ENCODE assay signal across 1 cellular context in genomic region chr11:4607782-4608666, GRCh38.
TF ChIP-seq lines count a peak whose summit lies in the region.

Gene TRIM68 (minus strand): TSS chr11:4608231. CDS start chr11:4605504, 2,727 bp downstream.

TF ChIP-seq in K562, 482 proteins besides CTCF, POLR2A, EP300 and RAD21 (continued from another document and continues in another):
- TF ChIP-seq E2F6 (IDR thresholded peaks at IDR 0.05; ENCODE audit: borderline replicate concordance in 1 of 2, extremely low read depth in 1 of 2, insufficient read depth in 1 of 2, insufficient read length in 1 of 2, low read depth in 1 of 2, low read length in 1 of 2, poor library complexity in 1 of 2, severe bottlenecking in 1 of 2) (peak; percentile 25 to 38), FOXM1 (IDR thresholded peaks at IDR 0.05; ENCODE audit: low read depth) (peak; percentile 47; the same call in 1 of the 2 replicates), FOXM1 (CRISPR knock-in tag; IDR thresholded peaks at IDR 0.05; ENCODE audit: low read depth) (no peak), ZNF41 (CRISPR knock-in tag; conservative IDR thresholded peaks at IDR 0.05) (0 out of 2 replicates have a peak, but pooled peaks have one; percentile 39), ZNF175 (CRISPR knock-in tag; IDR thresholded peaks at IDR 0.05; ENCODE audit: low read depth) (0 out of 2 replicates have a peak, but pooled peaks have one; percentile 23), ZNF398 (CRISPR knock-in tag; IDR thresholded peaks at IDR 0.05) (no peak), ASH1L (IDR thresholded peaks at IDR 0.05; ENCODE audit: borderline replicate concordance, low read depth, partially characterized antibody) (peak; percentile 93), ZNF263 (CRISPR knock-in tag; IDR thresholded peaks at IDR 0.05; ENCODE audit: borderline replicate concordance) (0 out of 2 replicates have a peak, but pooled peaks have one; percentile 18), ZZZ3 (IDR thresholded peaks at IDR 0.05) (no peak), ZNF232 (CRISPR knock-in tag; IDR thresholded peaks at IDR 0.05) (0 out of 2 replicates have a peak, but pooled peaks have one; percentile 76), CBX3 (IDR thresholded peaks at IDR 0.05; ENCODE audit: borderline replicate concordance in 1 of 2, low read length in 2 of 2) (peak in 1 of 2 experiments; percentile 59; a peak in 1 of 3 replicates), ZNF165 (CRISPR knock-in tag; IDR thresholded peaks at IDR 0.05; ENCODE audit: borderline replicate concordance) (no peak), CHD4 (IDR thresholded peaks at IDR 0.05; ENCODE audit: insufficient read depth, insufficient replicate concordance, low read depth, low read length, poor library complexity, severe bottlenecking) (no peak), KAT7 (CRISPR knock-in tag; IDR thresholded peaks at IDR 0.05; ENCODE audit: borderline replicate concordance) (0 out of 2 replicates have a peak, but pooled peaks have one; percentile 44), RBM25 (IDR thresholded peaks at IDR 0.05; ENCODE audit: low read depth, low read length, severe bottlenecking) (peak; percentile 96), FOS (IDR thresholded peaks at IDR 0.05; ENCODE audit: extremely low read depth, insufficient read length) (peak; percentile 93), TCF7L2 (IDR thresholded peaks at IDR 0.05; ENCODE audit: low read depth, low read length) (no peak), MTA3 (IDR thresholded peaks at IDR 0.05; ENCODE audit: borderline replicate concordance) (0 out of 2 replicates have a peak, but pooled peaks have one; percentile 68), NFIC (IDR thresholded peaks at IDR 0.05) (peak; percentile 78), FOXK2 (conservative IDR thresholded peaks at IDR 0.05 in 1 of 2, IDR thresholded peaks at IDR 0.05 in 1 of 2; ENCODE audit: low read depth in 2 of 2) (peak; percentile 37 to 40; a peak in 1 of 4 replicates), ZNF75A (CRISPR knock-in tag; IDR thresholded peaks at IDR 0.05) (no peak), TFAP4 (CRISPR knock-in tag; IDR thresholded peaks at IDR 0.05; ENCODE audit: borderline replicate concordance) (peak; percentile 59), NR2C2 (CRISPR knock-in tag; IDR thresholded peaks at IDR 0.05) (no peak), NR2C2 (tag; IDR thresholded peaks at IDR 0.05) (peak; percentile 36; the same call in 1 of the 2 replicates), HNRNPLL (IDR thresholded peaks at IDR 0.05; ENCODE audit: low read depth, low read length, poor library complexity, severe bottlenecking) (peak; percentile 38), CCAR2 (IDR thresholded peaks at IDR 0.05; ENCODE audit: low read depth, low read length) (no peak), ATF6 (CRISPR knock-in tag; IDR thresholded peaks at IDR 0.05) (peak; percentile 80; the same call in 1 of the 2 replicates), HDAC2 (IDR thresholded peaks at IDR 0.05) (0 out of 2 replicates have a peak, but pooled peaks have one; percentile 40), POLR2G (IDR thresholded peaks at IDR 0.05; ENCODE audit: low read depth, low read length) (peak; percentile 96), PCBP1 (IDR thresholded peaks at IDR 0.05; ENCODE audit: low read depth, low read length, poor library complexity, severe bottlenecking) (no peak), ETV5 (CRISPR knock-in tag; IDR thresholded peaks at IDR 0.05; ENCODE audit: low read depth) (no peak; the same call in 1 of the 2 replicates), ZNF449 (CRISPR knock-in tag; IDR thresholded peaks at IDR 0.05) (no peak), TRIM25 (IDR thresholded peaks at IDR 0.05; ENCODE audit: borderline replicate concordance) (no peak), ZNF347 (CRISPR knock-in tag; IDR thresholded peaks at IDR 0.05; ENCODE audit: low read depth) (no peak), ZNF511 (CRISPR knock-in tag; IDR thresholded peaks at IDR 0.05) (peak; percentile 51; the same call in 1 of the 2 replicates), PPARD (CRISPR knock-in tag; IDR thresholded peaks at IDR 0.05) (no peak), ZFP36 (IDR thresholded peaks at IDR 0.05; ENCODE audit: low read depth, low read length, partially characterized antibody) (peak; percentile 60), HMGN3 (IDR thresholded peaks at IDR 0.05; ENCODE audit: borderline replicate concordance, extremely low read depth, insufficient read length, low read depth, low read length) (peak; percentile 71), RREB1 (CRISPR knock-in tag; IDR thresholded peaks at IDR 0.05) (0 out of 2 replicates have a peak, but pooled peaks have one; percentile 35), CREB3 (tag; conservative IDR thresholded peaks at IDR 0.05; ENCODE audit: low read depth) (0 out of 2 replicates have a peak, but pooled peaks have one; percentile 50), NR3C1 (CRISPR knock-in tag; IDR thresholded peaks at IDR 0.05) (no peak), MEIS2 (IDR thresholded peaks at IDR 0.05; ENCODE audit: partially characterized antibody) (peak; percentile 29), MBD2 (IDR thresholded peaks at IDR 0.05; ENCODE audit: borderline replicate concordance, low read depth) (peak; percentile 95), OTX1 (CRISPR knock-in tag; IDR thresholded peaks at IDR 0.05) (peak; percentile 67; the same call in 1 of the 2 replicates), SUPT5H (IDR thresholded peaks at IDR 0.05) (peak; percentile 87)
